1 cellular context compared by ENCODE assay signal in the genomic region with DNA sequence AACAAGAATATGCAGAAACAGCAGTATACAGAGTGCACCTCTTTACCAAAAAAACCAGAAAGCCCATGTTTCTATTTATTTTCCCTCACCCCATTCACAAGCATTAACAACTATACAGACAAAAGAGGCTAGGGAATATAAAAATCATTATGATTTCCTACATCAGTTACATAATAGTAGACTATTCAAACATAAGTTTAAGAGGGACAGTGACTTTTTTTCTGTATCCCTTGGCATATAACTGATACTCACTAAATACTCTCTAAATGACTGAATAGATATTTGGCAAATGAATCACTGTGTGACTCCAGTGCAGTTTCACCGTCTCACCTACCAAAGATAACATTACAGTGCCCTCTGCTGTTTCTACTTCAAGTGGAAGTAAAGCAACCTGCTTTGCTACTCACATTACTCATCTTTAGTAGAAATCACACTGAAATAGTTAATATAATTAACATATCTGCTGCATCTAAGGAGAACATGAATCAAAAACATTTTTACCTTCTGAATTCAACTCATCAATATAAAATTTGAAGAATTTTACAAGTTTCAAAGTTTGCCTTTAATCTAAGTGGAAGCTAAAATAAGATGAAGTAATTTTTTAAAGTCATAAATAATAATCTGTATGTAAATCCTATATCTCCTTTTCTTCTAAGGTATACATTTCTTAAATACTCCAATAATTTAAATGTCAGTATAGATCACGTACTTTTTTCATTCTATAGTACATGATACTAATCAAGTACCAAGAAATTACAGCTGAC.
TF ChIP-seq lines count a peak whose summit lies in the region.

No MANE protein-coding gene starts in this region.

TF ChIP-seq in HEK293, 187 proteins besides CTCF, POLR2A, EP300 and RAD21 (continued from another document):
- TF ChIP-seq, protein P1, sequence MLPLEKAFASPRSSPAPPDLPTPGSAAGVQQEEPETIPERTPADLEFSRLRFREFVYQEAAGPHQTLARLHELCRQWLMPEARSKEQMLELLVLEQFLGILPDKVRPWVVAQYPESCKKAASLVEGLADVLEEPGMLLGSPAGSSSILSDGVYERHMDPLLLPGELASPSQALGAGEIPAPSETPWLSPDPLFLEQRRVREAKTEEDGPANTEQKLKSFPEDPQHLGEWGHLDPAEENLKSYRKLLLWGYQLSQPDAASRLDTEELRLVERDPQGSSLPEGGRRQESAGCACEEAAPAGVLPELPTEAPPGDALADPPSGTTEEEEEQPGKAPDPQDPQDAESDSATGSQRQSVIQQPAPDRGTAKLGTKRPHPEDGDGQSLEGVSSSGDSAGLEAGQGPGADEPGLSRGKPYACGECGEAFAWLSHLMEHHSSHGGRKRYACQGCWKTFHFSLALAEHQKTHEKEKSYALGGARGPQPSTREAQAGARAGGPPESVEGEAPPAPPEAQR (tag by site-specific recombination; IDR thresholded peaks at IDR 0.05) = no peak
- TF ChIP-seq, protein P2, sequence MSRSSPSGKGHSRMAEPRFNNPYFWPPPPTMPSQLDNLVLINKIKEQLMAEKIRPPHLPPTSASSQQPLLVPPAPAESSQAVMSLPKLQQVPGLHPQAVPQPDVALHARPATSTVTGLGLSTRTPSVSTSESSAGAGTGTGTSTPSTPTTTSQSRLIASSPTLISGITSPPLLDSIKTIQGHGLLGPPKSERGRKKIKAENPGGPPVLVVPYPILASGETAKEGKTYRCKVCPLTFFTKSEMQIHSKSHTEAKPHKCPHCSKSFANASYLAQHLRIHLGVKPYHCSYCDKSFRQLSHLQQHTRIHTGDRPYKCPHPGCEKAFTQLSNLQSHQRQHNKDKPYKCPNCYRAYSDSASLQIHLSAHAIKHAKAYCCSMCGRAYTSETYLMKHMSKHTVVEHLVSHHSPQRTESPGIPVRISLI (tag by site-specific recombination; IDR thresholded peaks at IDR 0.05) = peak; percentile 59
- TF ChIP-seq ZNF544 (tag by site-specific recombination; IDR thresholded peaks at IDR 0.05) = no peak
TF ChIP-seq in HEK293: peak in this region for 9.
